ENCODE assay signal across 8 cellular contexts in the genomic region with DNA sequence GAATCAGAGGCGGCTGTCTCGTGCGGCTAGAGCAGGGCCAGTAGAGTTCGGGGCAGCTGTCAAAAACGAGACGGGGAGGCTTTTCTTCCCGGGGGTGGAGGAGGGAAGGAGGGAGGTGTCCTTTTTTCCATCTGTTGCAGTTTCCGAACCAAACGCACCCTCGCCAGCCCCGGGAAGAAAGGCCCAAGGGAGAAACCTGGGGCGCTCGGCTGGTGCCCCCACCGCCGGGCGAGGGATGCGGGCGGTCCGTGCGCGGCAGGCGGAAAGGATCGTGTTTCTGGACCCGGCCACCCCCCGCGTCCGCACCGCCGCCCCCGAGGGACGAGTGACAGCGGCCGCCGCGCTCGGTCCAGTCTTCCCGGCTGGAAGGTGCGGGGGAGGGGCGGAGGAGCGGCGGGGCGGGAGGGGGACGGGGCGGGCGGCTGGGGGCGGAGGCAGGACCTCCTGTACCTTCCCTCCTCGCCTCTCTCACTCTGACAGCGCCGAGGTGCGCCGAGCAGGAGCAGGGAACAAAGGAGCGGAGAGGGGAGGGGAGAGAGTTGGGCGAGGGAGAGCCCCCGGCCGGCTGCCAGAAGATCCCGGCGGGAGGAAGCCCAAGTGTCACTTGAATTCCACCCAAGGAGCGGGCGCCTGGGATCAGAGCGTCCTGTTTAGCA. TPM values are rescaled to one million over a fixed set of nuclear protein-coding genes. Genes with fewer than 3 reads are reported as not detected.
A peak's percentile ranks its signal among the peaks of the same experiment; 100 is the strongest.
DNase-seq lines count a peak whose midpoint lies in the region; ATAC-seq, FAIRE-seq and TF ChIP-seq lines count a peak whose summit lies in the region.

A gene (plus strand): TSS at position 471 of the 656 bp plus-strand sequence. CDS start 318 bp downstream, outside the sequence.

- H3K4me3 ChIP-seq in adrenal gland (peak within 1 kb of the TSS; percentile 58 to 95 (median 64)), pancreas (peak within 1 kb of the TSS; percentile 78 to 90 (median 80))

- peak; percentile 45 to 57 (median 48) for ATAC-seq in pancreas
- no peak for ATAC-seq in HG02938 (IDR thresholded peaks at IDR 0.05; ENCODE audit: unreplicated experiment)

- intact Hi-C loops in adrenal gland (cut with DNase I), result loop anchor here (5.0 to 10.0 kb wide), 5 partner anchors 142 to 215 kb away; a partner anchor contains a TSS
- intact Hi-C loops in cardiac septum (cut with DNase I), result loop anchor here (2.0 to 10.0 kb wide), 4 partner anchors 145 to 475 kb away; a partner anchor contains a TSS
- intact Hi-C loops in pancreas (cut with DNase I), result loop anchor here in 1 of 3 donors (5.0 to 10.0 kb wide), 2 partner anchors 147 to 165 kb away; no protein-coding TSS in a partner anchor

- in situ Hi-C loops in SK-MEL-5 (cut with HindIII; ENCODE audit: low pct_unique_long_range_greater_than_20kb, low sequenced_read_pairs), result no loop called here

- TF ChIP-seq POLR2A in adrenal gland (IDR thresholded peaks at IDR 0.05), result peak; percentile 3 to 85

- H3K27ac ChIP-seq in adrenal gland (peak within 1 kb of the TSS; percentile 96 to 99 (median 97)), pancreas (peak within 1 kb of the TSS; percentile 92 to 100 (median 98))

- H3K9me3 ChIP-seq in adrenal gland (replicated peaks in 1 of 3) (no peaks in the 10 kb centered on the region), pancreas (no peaks in the 10 kb centered on the region)

- TF ChIP-seq CTCF in adrenal gland (IDR thresholded peaks at IDR 0.05) (peak in 1 of 6 experiments; percentile 2), pancreas (IDR thresholded peaks at IDR 0.05) (no peak)

- H3K36me3 ChIP-seq in adrenal gland (replicated peaks in 1 of 2), result no peaks in the 10 kb centered on the region
- no peaks in the 10 kb centered on the region for H3K36me3 ChIP-seq in pancreas

- no peaks in the 10 kb centered on the region for H3K27me3 ChIP-seq in adrenal gland
- H3K27me3 ChIP-seq in pancreas, result no peaks in the 10 kb centered on the region

- 0 to 1% (median 1%) methylated on average over 10 to 57 of the region's 60 CpGs for WGBS in adrenal gland, 4 donors
- WGBS in pancreas, 2 donors, result 0 to 1% methylated on average over 36 to 59 of the region's 60 CpGs

- peak; percentile 90 for DNase-seq in DMS79 (lab: John Stamatoyannopoulos, UW)
- peak in 47 of 76 experiments; percentile 9 to 79 (median 30) for DNase-seq in HUDEP-2 (lab: John Stamatoyannopoulos, UW; ENCODE audit: unreplicated experiment in 76 of 76)
- peak; percentile 90 for DNase-seq in SK-MEL-5 (ENCODE audit: low read depth, low spot score)
- peak; percentile 82 to 90 (median 87) for DNase-seq in adrenal gland
- peak; percentile 88 for DNase-seq in cardiac septum (ENCODE audit: low spot score)
- DNase-seq in pancreas, result peak; percentile 80 to 94 (median 87)
- DNase-seq in OCI-M2 (lab: John Stamatoyannopoulos, UW; ENCODE audit: unreplicated experiment), result no peak

- no peak for FAIRE-seq in pancreas (lab: Jason Lieb, UNC)

- H3K4me1 ChIP-seq in adrenal gland (replicated peaks in 1 of 2) (peaks cover 22 to 28% of the 10 kb centered on the region in 2 donors), pancreas (peaks cover 9 to 14% (median 14%) of the 10 kb centered on the region in 3 donors)

RNA-seq across cellular contexts. Expression of the gene that starts here (rescaled TPM):
- 191 and 210 TPM in 2 replicates for total RNA-seq in SK-MEL-5 (2014; rRNA removed; shearing (Covaris generic))
- polyA plus RNA-seq in SK-MEL-5 (2015; cell fraction: cytosol; rRNA removed), result 136 and 144 TPM in 2 replicates
- 304 and 312 TPM in 2 replicates for polyA plus RNA-seq in SK-MEL-5 (2015; cell fraction: nucleus; rRNA removed)
- total RNA-seq in adrenal gland (10 to 100 TPM; 25.7 to 83.1 (median 61.1) TPM), cardiac septum (10.8 TPM), pancreas (10 to 100 TPM; 12.8 to 40.7 (median 19.9) TPM)
- polyA plus RNA-seq in adrenal gland (10 to 100 TPM; 40.9 to 53.2 (median 45.1) TPM), pancreas (10 to 100 TPM; 16.1 to 19.0 TPM)
